ENCODE assay signal across 7 cellular contexts in the genomic region with DNA sequence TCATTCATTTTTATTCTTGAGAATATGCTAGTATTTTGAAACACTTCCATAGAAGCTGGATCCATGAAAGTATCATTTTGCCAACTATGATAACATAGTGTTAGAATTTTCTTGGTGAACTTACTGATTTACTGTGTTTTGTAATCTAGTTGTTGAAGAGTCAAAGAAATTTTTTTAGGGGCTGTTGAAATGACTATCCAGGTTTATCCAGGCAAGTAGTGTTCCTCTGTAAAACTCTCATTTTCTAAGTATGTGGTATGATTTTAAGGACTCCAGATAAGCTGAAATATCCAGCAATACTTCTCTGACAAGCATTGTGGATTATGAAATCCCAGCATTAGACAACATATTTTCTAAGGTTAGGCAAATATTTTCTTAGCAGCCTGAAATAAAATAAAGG.
"Had no signal": no experiment of that assay in that cellular context is flagged by ENCODE, and none has a peak within 500 bp of the region (broad histone marks: within the 10 kb centered on the region; RNA-seq: fewer than 3 reads in every experiment).

No MANE protein-coding gene starts in this region.

- H3K4me3 ChIP-seq: HAP-1, K562 had no signal

- ATAC-seq: HCT116, K562 had no signal

- H3K36me3 ChIP-seq: HAP-1 had no signal

- H3K9me3 ChIP-seq: HAP-1 had no signal

- DNase-seq: GOT3, H7, HFFc6, IMR-90 had no signal
